1 cellular context compared by ENCODE assay signal in genomic region chr16:67928147-67928546, GRCh38.
TF ChIP-seq lines count a peak whose summit lies in the region.

No MANE protein-coding gene starts in this region.

TF ChIP-seq in IMR-90, 13 proteins besides CTCF, POLR2A, EP300 and RAD21:
- no peak for TF ChIP-seq MXI1 (IDR thresholded peaks at IDR 0.05; ENCODE audit: borderline replicate concordance, low read depth, low read length)
- TF ChIP-seq USF2 (IDR thresholded peaks at IDR 0.05; ENCODE audit: low read depth, low read length) = no peak
- no peak for TF ChIP-seq SMC3 (IDR thresholded peaks at IDR 0.05; ENCODE audit: low read depth, low read length)
- TF ChIP-seq RFX5 (IDR thresholded peaks at IDR 0.05; ENCODE audit: low read depth, low read length) = no peak
- no peak for TF ChIP-seq CHD1 (IDR thresholded peaks at IDR 0.05; ENCODE audit: low read depth, low read length)
- TF ChIP-seq CEBPB (IDR thresholded peaks at IDR 0.05; ENCODE audit: low read depth, low read length) = no peak
- TF ChIP-seq RCOR1 (IDR thresholded peaks at IDR 0.05; ENCODE audit: insufficient replicate concordance, low read length) = no peak
- TF ChIP-seq FOS (IDR thresholded peaks at IDR 0.05; ENCODE audit: low read depth, low read length) = no peak
